In genomic region chr4:163762756-163763155, GRCh38 we compare ENCODE assay signal across 23 cellular contexts.
DNase-seq lines count a peak whose midpoint lies in the region; ATAC-seq, FAIRE-seq and TF ChIP-seq lines count a peak whose summit lies in the region.
"Had no signal": no experiment of that assay in that cellular context is flagged by ENCODE, and none has a peak within 500 bp of the region (broad histone marks: within the 10 kb centered on the region; RNA-seq: fewer than 3 reads in every experiment).

No MANE protein-coding gene starts in this region.

- H3K4me3 ChIP-seq in SK-N-MC: no peak overlapping the region

- H3K36me3 ChIP-seq in SK-N-MC (ENCODE audit: insufficient read depth, low read length): no peaks in the 10 kb centered on the region
- H3K36me3 ChIP-seq: BE2C had no signal

- H3K9me3 ChIP-seq in SK-N-MC (ENCODE audit: low read depth, low read length): no peaks in the 10 kb centered on the region
- H3K9me3 ChIP-seq: BE2C had no signal

- H3K9ac ChIP-seq in SK-N-MC (ENCODE audit: insufficient read length): no peak overlapping the region

- H3K27ac ChIP-seq in SK-N-MC: peak overlapping the region; percentile 59

- DNase-seq in Ammon's horn (ENCODE audit: low spot score) (peak; percentile 25), SK-N-MC (ENCODE audit: low read depth, low spot score) (no peak), frontal cortex (ENCODE audit: low spot score in 2 of 2) (no peak), putamen (ENCODE audit: low spot score) (peak; percentile 15), D721Med (ENCODE audit: insufficient read length, low spot score) (no peak), SW480 (ENCODE audit: low spot score) (no peak)
- DNase-seq: BE2C; C1 segment of cervical spinal cord; CD4-positive, CD25-positive, alpha-beta regulatory T cell; CD8-positive, alpha-beta memory T cell; COR-L47; DMS153; DMS79; GDM1; GOT3; H7; HFFc6; IMR-90 had no signal

- TF ChIP-seq CTCF in D721Med (IDR thresholded peaks at IDR 0.05; ENCODE audit: insufficient read depth, missing control alignments): no peak

- no peak for ATAC-seq in GM18867 (IDR thresholded peaks at IDR 0.05; ENCODE audit: unreplicated experiment)
- ATAC-seq: HCT116 had no signal

- FAIRE-seq in frontal cortex (lab: Jason Lieb, UNC) (peak; percentile 17), D721Med (lab: Jason Lieb, UNC) (no peak)
- FAIRE-seq: GM12892, GM18507, HTR-8/SVneo had no signal

Comparison
In these comparisons a context has a peak if more than half of its experiments do, and no peak if none do; other contexts are left out.
1. DNase-seq: peak in Ammon's horn (single experiment) and putamen (single experiment); none in SK-N-MC (single experiment), frontal cortex (0 of 2), D721Med (single experiment) and SW480 (single experiment).